Comparison of ENCODE assay signal across 8 cellular contexts in genomic region chr5:180494510-180495181, GRCh38. TPM values are rescaled to one million over a fixed set of nuclear protein-coding genes. Genes with fewer than 3 reads are reported as not detected.
DNase-seq lines count a peak whose midpoint lies in the region; ATAC-seq and TF ChIP-seq lines count a peak whose summit lies in the region.

No MANE protein-coding gene starts in this region.

- H3K27me3 ChIP-seq in iPS DF 6.9 (ENCODE audit: control insufficient read depth, insufficient read depth, low read length) (no peaks in the 10 kb centered on the region), sigmoid colon (no peaks in the 10 kb centered on the region)

- no CpG with 5 or more reads among the region's 92 CpGs for WGBS in iPS DF 6.9 (ENCODE audit: insufficient coverage, insufficient read length)
- WGBS in sigmoid colon, 2 donors, result 0 to 1% methylated on average over 92 of the region's 92 CpGs

- TF ChIP-seq CTCF in astrocyte of the cerebellum (IDR thresholded peaks at IDR 0.05; ENCODE audit: low read depth, low read length, missing control alignments) (no peak), sigmoid colon (IDR thresholded peaks at IDR 0.05) (no peak)

- no peak overlapping the region for H3K27ac ChIP-seq in iPS DF 6.9 (ENCODE audit: low read length)
- peak overlapping the region; percentile 90 to 95 (median 94) for H3K27ac ChIP-seq in sigmoid colon

- H3K4me1 ChIP-seq in iPS DF 6.9 (ENCODE audit: control insufficient read depth, insufficient read depth, low read length) (peaks cover 2% of the 10 kb centered on the region; the same call in 1 of the 2 replicates), sigmoid colon (peaks cover 0 to 33% (median 26%) of the 10 kb centered on the region in 4 donors)

- intact Hi-C loops in sigmoid colon (cut with DNase I), result loop anchor here (5.0 kb wide), 3 partner anchors 142 to 1867 kb away; partner anchors contain the start of genes CLK4, GFPT2 and MAPK9

- DNase-seq in 8988T (peak; percentile 66), SK-N-DZ (ENCODE audit: low spot score) (peak; percentile 21), astrocyte of the cerebellum (ENCODE audit: low read depth) (no peak), iPS DF 6.9 (ENCODE audit: low read depth, low spot score) (no peak), sigmoid colon (peak; percentile 71), NCI-H1694 (lab: John Stamatoyannopoulos, UW) (no peak)

- no peak for TF ChIP-seq EP300 in sigmoid colon (IDR thresholded peaks at IDR 0.05)

- in situ Hi-C loops in astrocyte of the cerebellum (cut with HindIII; ENCODE audit: low sequenced_read_pairs), result no loop called here

- H3K4me3 ChIP-seq in astrocyte of the cerebellum (ENCODE audit: low read depth, low read length) (peak overlapping the region; percentile 75), iPS DF 6.9 (ENCODE audit: low read length) (peak overlapping the region; percentile 98), sigmoid colon (peak overlapping the region; percentile 82 to 94 (median 88))

- peak; percentile 45 for ATAC-seq in GM18511 (IDR thresholded peaks at IDR 0.05; ENCODE audit: unreplicated experiment)
- ATAC-seq in HG02981 (IDR thresholded peaks at IDR 0.05; ENCODE audit: unreplicated experiment), result peak; percentile 31

- no peak for TF ChIP-seq POLR2A in sigmoid colon (IDR thresholded peaks at IDR 0.05)

- H3K36me3 ChIP-seq in iPS DF 6.9 (ENCODE audit: control insufficient read depth, insufficient read depth, low read length), result no peaks in the 10 kb centered on the region
- no peaks in the 10 kb centered on the region for H3K36me3 ChIP-seq in sigmoid colon

- H3K9me3 ChIP-seq in iPS DF 6.9 (ENCODE audit: control insufficient read depth, insufficient read depth, low read length) (no peaks in the 10 kb centered on the region), sigmoid colon (no peaks in the 10 kb centered on the region)

RNA-seq across cellular contexts. Expression of gene CNOT6, which starts 0.5 kb away (rescaled TPM):
- 19.8 and 20.7 TPM in 2 replicates for polyA plus RNA-seq in SK-N-DZ (2014; cell fraction: cytosol; rRNA removed)
- 17.0 and 26.8 TPM in 2 replicates for polyA plus RNA-seq in SK-N-DZ (2014; cell fraction: nucleus; rRNA removed)
- total RNA-seq in sigmoid colon, result 10 to 100 TPM; 16.0 to 21.8 (median 17.8) TPM
- polyA plus RNA-seq in sigmoid colon, result 10 to 100 TPM in 2 of 3 donors, 1 to 10 TPM in 1; 7.2 to 11.6 (median 10.3) TPM

Comparison
In these comparisons a context has a peak if more than half of its experiments do, and no peak if none do; other contexts are left out.
1. DNase-seq: peak in 8988T (single experiment), SK-N-DZ (single experiment) and sigmoid colon (single experiment); none in astrocyte of the cerebellum (single experiment), iPS DF 6.9 (single experiment) and NCI-H1694 (single experiment).
2. Peak in every context shown above with its lines, with median percentiles within 50 percentile points of each other: H3K4me3 ChIP-seq.